ENCODE assay signal across 8 cellular contexts in genomic region chr16:85306071-85306792, GRCh38.
DNase-seq lines count a peak whose midpoint lies in the region; ATAC-seq, FAIRE-seq and TF ChIP-seq lines count a peak whose summit lies in the region.

No MANE protein-coding gene starts in this region.

- H3K9me3 Mint-ChIP-seq in CD4-positive, alpha-beta T cell, result no peaks in the 10 kb centered on the region
- H3K9me3 Mint-ChIP-seq in natural killer cell treated with Interleukin-12 subunit alpha and Interleukin-12 subunit beta and Interleukin-15 and Interleukin-18, amount 100 ng/mL, for 72 hours, result no peaks in the 10 kb centered on the region
- no peaks in the 10 kb centered on the region for H3K9me3 Mint-ChIP-seq in progenitor cell of endocrine pancreas (ENCODE audit: low read depth)

- POLR2A ChIA-PET in CD4-positive, alpha-beta T cell (lab: Charles Lee), result interaction anchor here (1.0 to 1.4 kb wide), 3 partner anchors 17 to 28 kb away, joined by 3 to 7 read pairs (median 3); no protein-coding TSS in a partner anchor

- no peak for TF ChIP-seq POLR2A in stomach (IDR thresholded peaks at IDR 0.05)

- no peak for TF ChIP-seq EP300 in stomach (IDR thresholded peaks at IDR 0.05)

- FAIRE-seq in endometrium (lab: Jason Lieb, UNC), result peak; percentile 45

- peaks cover 57 to 98% (median 79%) of the 10 kb centered on the region in 4 donors for H3K4me1 ChIP-seq in stomach

- DNase-seq in CD4-positive, alpha-beta T cell, result peak; percentile 62 to 84 (median 76)
- DNase-seq in NAMALWA (ENCODE audit: low spot score), result peak; percentile 94
- peak; percentile 48 to 50 for DNase-seq in activated CD8-positive, alpha-beta memory T cell treated with anti-CD3 and anti-CD28 coated beads for 4 hours (ENCODE audit: low read depth in 2 of 2)
- peak; percentile 79 for DNase-seq in natural killer cell treated with Interleukin-12 subunit alpha and Interleukin-12 subunit beta and Interleukin-15 and Interleukin-18, amount 100 ng/mL, for 72 hours (ENCODE audit: low spot score)
- DNase-seq in stomach, result peak; percentile 93
- no peak for DNase-seq in progenitor cell of endocrine pancreas (ENCODE audit: low spot score, unreplicated experiment)

- no peaks in the 10 kb centered on the region for H3K36me3 Mint-ChIP-seq in CD4-positive, alpha-beta T cell (ENCODE audit: low read depth)
- H3K36me3 Mint-ChIP-seq in natural killer cell treated with Interleukin-12 subunit alpha and Interleukin-12 subunit beta and Interleukin-15 and Interleukin-18, amount 100 ng/mL, for 72 hours, result no peaks in the 10 kb centered on the region
- H3K36me3 Mint-ChIP-seq in progenitor cell of endocrine pancreas (ENCODE audit: insufficient read depth), result no peaks in the 10 kb centered on the region

- H3K27me3 Mint-ChIP-seq in CD4-positive, alpha-beta T cell, result no peaks in the 10 kb centered on the region
- peaks cover 0 to 6% of the 10 kb centered on the region in 2 donors for H3K27me3 Mint-ChIP-seq in natural killer cell treated with Interleukin-12 subunit alpha and Interleukin-12 subunit beta and Interleukin-15 and Interleukin-18, amount 100 ng/mL, for 72 hours
- H3K27me3 Mint-ChIP-seq in progenitor cell of endocrine pancreas, result peaks cover 11% of the 10 kb centered on the region

- H3K36me3 ChIP-seq in stomach, result no peaks in the 10 kb centered on the region

- H3K27ac ChIP-seq in CD4-positive, alpha-beta T cell (ENCODE audit: low read depth, low read length), result peak overlapping the region; percentile 41
- H3K27ac ChIP-seq in stomach, result peak overlapping the region; percentile 15 to 72 (median 62)

- TF ChIP-seq CTCF in CD4-positive, alpha-beta T cell (IDR thresholded peaks at IDR 0.05), result no peak
- TF ChIP-seq CTCF in stomach (IDR thresholded peaks at IDR 0.05) (no peak), progenitor cell of endocrine pancreas (IDR thresholded peaks at IDR 0.05; ENCODE audit: unreplicated experiment) (no peak)

- intact Hi-C loops in CD4-positive, alpha-beta T cell (cut with DNase I, micrococcal nuclease), result loop anchor here in 1 of 2 experiments (2.0 kb wide), 1 partner anchor 307 kb away; the partner anchor contains the start of gene GSE1
- intact Hi-C loops in stomach (cut with DNase I; ENCODE audit: low total_unique reads), result no loop called here

- H3K27me3 ChIP-seq in CD4-positive, alpha-beta T cell (ENCODE audit: control insufficient read depth, insufficient read depth, low read length), result no peaks in the 10 kb centered on the region
- H3K27me3 ChIP-seq in stomach, result peaks cover 0 to 3% (median 0%) of the 10 kb centered on the region in 3 donors

- H3K9me3 ChIP-seq in CD4-positive, alpha-beta T cell (ENCODE audit: control insufficient read depth, low read length), result no peaks in the 10 kb centered on the region
- no peaks in the 10 kb centered on the region for H3K9me3 ChIP-seq in stomach

- peaks cover 62% of the 10 kb centered on the region for H3K4me1 Mint-ChIP-seq in CD4-positive, alpha-beta T cell (ENCODE audit: low read depth)
- H3K4me1 Mint-ChIP-seq in natural killer cell treated with Interleukin-12 subunit alpha and Interleukin-12 subunit beta and Interleukin-15 and Interleukin-18, amount 100 ng/mL, for 72 hours (ENCODE audit: low read depth in 2 of 2), result peaks cover 10 to 13% of the 10 kb centered on the region in 2 donors
- H3K4me1 Mint-ChIP-seq in progenitor cell of endocrine pancreas (ENCODE audit: low read depth), result peaks cover 30% of the 10 kb centered on the region

- 19 to 28% (median 26%) methylated on average over 12 of the region's 12 CpGs for WGBS in stomach, 5 donors

- H3K4me3 Mint-ChIP-seq in CD4-positive, alpha-beta T cell, result peak overlapping the region; percentile 35
- peak overlapping the region; percentile 18 for H3K4me3 Mint-ChIP-seq in natural killer cell treated with Interleukin-12 subunit alpha and Interleukin-12 subunit beta and Interleukin-15 and Interleukin-18, amount 100 ng/mL, for 72 hours
- H3K4me3 Mint-ChIP-seq in progenitor cell of endocrine pancreas (ENCODE audit: low read depth), result no peak overlapping the region

- CTCF ChIA-PET in CD4-positive, alpha-beta T cell (lab: Charles Lee), result interaction anchor here (0.6 to 1.0 kb wide), 2 partner anchors 114 to 320 kb away, joined by 3 to 7 read pairs; no protein-coding TSS in a partner anchor

- peak; percentile 88 for ATAC-seq in CD4-positive, alpha-beta T cell (ENCODE audit: poor library complexity)
- ATAC-seq in GM21723 (IDR thresholded peaks at IDR 0.05; ENCODE audit: unreplicated experiment), result peak; percentile 78
- peak; percentile 83 to 85 for ATAC-seq in natural killer cell treated with Interleukin-12 subunit alpha and Interleukin-12 subunit beta and Interleukin-15 and Interleukin-18, amount 100 ng/mL, for 72 hours

- H3K27ac Mint-ChIP-seq in CD4-positive, alpha-beta T cell, result peak overlapping the region; percentile 86
- peak overlapping the region in 1 of 2 donors; percentile 35 for H3K27ac Mint-ChIP-seq in natural killer cell treated with Interleukin-12 subunit alpha and Interleukin-12 subunit beta and Interleukin-15 and Interleukin-18, amount 100 ng/mL, for 72 hours
- no peak overlapping the region for H3K27ac Mint-ChIP-seq in progenitor cell of endocrine pancreas

- no peak overlapping the region for H3K4me3 ChIP-seq in stomach
